In genomic region chr12:45742590-45742989, GRCh38 we compare ENCODE assay signal across 21 cellular contexts.
"Had no signal": no experiment of that assay in that cellular context is flagged by ENCODE, and none has a peak within 500 bp of the region (broad histone marks: within the 10 kb centered on the region; RNA-seq: fewer than 3 reads in every experiment).

No MANE protein-coding gene starts in this region.

- H3K9me3 ChIP-seq: psoas muscle, tibial artery, upper lobe of right lung, vagina had no signal

- H3K9ac ChIP-seq: parathyroid adenoma had no signal

- H3K27ac ChIP-seq: dorsolateral prefrontal cortex, heart right ventricle, parathyroid adenoma, psoas muscle, spleen, tibial artery, upper lobe of right lung, vagina had no signal

- H3K4me3 Mint-ChIP-seq: nephron; stimulated activated memory B cell treated with anti-CD40 and anti-IgM and Interleukin-4, amounts not matched to agents 10 μg/mL and 1 μg/mL and 100 μg/mL, for 72 hours; stimulated activated naive CD8-positive, alpha-beta T cell treated with anti-CD3 and anti-CD28 coated beads, Interleukin-15, Interleukin-2, amounts not matched to agents 100 ng/mL and 50 ng/mL, for 24 hours had no signal

- DNase-seq: dorsolateral prefrontal cortex; effector CD8-positive, alpha-beta T cell; heart right ventricle; hypothalamus; kidney glomerular epithelial cell; mesendoderm; naive B cell; psoas muscle; retina; spleen; stimulated activated CD4-positive, alpha-beta T cell treated with anti-CD3 and anti-CD28 coated beads, Interleukin-15, amount 100 ng/mL, for 24 hours; stimulated activated CD4-positive, alpha-beta T cell treated with anti-CD3 and anti-CD28 coated beads, Interleukin-1b, Interleukin-23, amount 100 ng/mL, for 48 hours; stimulated activated CD4-positive, alpha-beta T cell treated with anti-CD3 and anti-CD28 coated beads, Interleukin-4, amount 100 ng/mL, for 24 hours; tibial artery; upper lobe of right lung had no signal

- H3K4me3 ChIP-seq: dorsolateral prefrontal cortex, heart right ventricle, psoas muscle, spleen, tibial artery, upper lobe of right lung, vagina had no signal

- H2AFZ ChIP-seq: parathyroid adenoma had no signal

- ATAC-seq: heart right ventricle; sciatic nerve; stimulated activated memory B cell treated with anti-CD40 and anti-IgM and Interleukin-4, amounts not matched to agents 10 μg/mL and 1 μg/mL and 100 μg/mL, for 72 hours; upper lobe of right lung had no signal

- H3K4me1 ChIP-seq: parathyroid adenoma, vagina had no signal

- H3K27me3 Mint-ChIP-seq: naive B cell; stimulated activated memory B cell treated with anti-CD40 and anti-IgM and Interleukin-4, amounts not matched to agents 10 μg/mL and 1 μg/mL and 100 μg/mL, for 72 hours; stimulated activated naive CD8-positive, alpha-beta T cell treated with anti-CD3 and anti-CD28 coated beads, Interleukin-15, Interleukin-2, amounts not matched to agents 100 ng/mL and 50 ng/mL, for 24 hours had no signal

- H3K27me3 ChIP-seq: dorsolateral prefrontal cortex, heart right ventricle, spleen, tibial artery, upper lobe of right lung, vagina had no signal

- H3K4me1 Mint-ChIP-seq: nephron had no signal

- H3K36me3 ChIP-seq: tibial artery, upper lobe of right lung, vagina had no signal

- H3K27ac Mint-ChIP-seq: naive B cell; nephron; stimulated activated memory B cell treated with anti-CD40 and anti-IgM and Interleukin-4, amounts not matched to agents 10 μg/mL and 1 μg/mL and 100 μg/mL, for 72 hours; stimulated activated naive CD8-positive, alpha-beta T cell treated with anti-CD3 and anti-CD28 coated beads, Interleukin-15, Interleukin-2, amounts not matched to agents 100 ng/mL and 50 ng/mL, for 24 hours had no signal
